ENCODE assay signal across 9 cellular contexts in genomic region chr5:138498381-138498780, GRCh38.
"Had no signal": no experiment of that assay in that cellular context is flagged by ENCODE, and none has a peak within 500 bp of the region (broad histone marks: within the 10 kb centered on the region; RNA-seq: fewer than 3 reads in every experiment).

No MANE protein-coding gene starts in this region.

- H3K36me3 ChIP-seq: HAP-1 had no signal

- ATAC-seq: HCT116, HepG2 had no signal

- H3K4me3 ChIP-seq: GM23248, HAP-1 had no signal

- FAIRE-seq: HepG2 had no signal

- H3K9ac ChIP-seq: GM23248 had no signal

- DNase-seq: GM23248, GOT3, H7, HFFc6, KBM-7 had no signal

- H3K4me1 ChIP-seq: HAP-1 had no signal

- H3K27ac ChIP-seq: GM23248, HL-60 had no signal

- H3K9me3 ChIP-seq: HAP-1 had no signal

- H2AFZ ChIP-seq: GM23248 had no signal
